Comparison of ENCODE assay signal across 23 cellular contexts in the genomic region with DNA sequence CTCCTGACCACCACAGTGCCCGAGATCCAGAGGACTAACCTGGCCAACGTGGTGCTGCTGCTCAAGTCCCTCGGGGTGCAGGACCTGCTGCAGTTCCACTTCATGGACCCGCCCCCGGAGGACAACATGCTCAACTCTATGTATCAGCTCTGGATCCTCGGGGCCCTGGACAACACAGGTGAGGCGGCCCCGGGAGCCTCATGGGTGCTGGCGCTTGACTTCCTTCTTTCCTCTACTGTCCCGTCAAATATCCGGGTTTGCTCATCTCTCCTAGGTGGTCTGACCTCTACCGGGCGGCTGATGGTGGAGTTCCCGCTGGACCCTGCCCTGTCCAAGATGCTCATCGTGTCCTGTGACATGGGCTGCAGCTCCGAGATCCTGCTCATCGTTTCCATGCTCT. TPM values are rescaled to one million over a fixed set of nuclear protein-coding genes. Genes with fewer than 3 reads are reported as not detected.
"Had no signal": no experiment of that assay in that cellular context is flagged by ENCODE, and none has a peak within 500 bp of the region (broad histone marks: within the 10 kb centered on the region; RNA-seq: fewer than 3 reads in every experiment).

No MANE protein-coding gene starts in this region.

- H3K4me3 Mint-ChIP-seq: IgD-negative memory B cell had no signal

- H3K9me3 Mint-ChIP-seq: IgD-negative memory B cell had no signal

- DNase-seq: Kasumi-1, MM.1S, NCI-H1092 treated with DMSO at 0.1 percent for 48 hours, NCI-H1417, NCI-H1436 treated with DMSO at 0.1 percent for 48 hours, NCI-H1694, NCI-H187 treated with DMSO at 0.1 percent for 48 hours, NCI-H2029 treated with DMSO at 0.1 percent for 48 hours, NCI-H2171 treated with DMSO at 0.1 percent for 48 hours, NCI-H345, NCI-H446 treated with DMSO at 0.1 percent for 48 hours, NCI-H510A treated with DMSO at 0.1 percent for 48 hours, NCI-H526, NCI-H774, RPMI8226, SHP77 treated with DMSO at 0.1 percent for 48 hours, SJCRH30 had no signal

- H3K27ac Mint-ChIP-seq: IgD-negative memory B cell had no signal

- ATAC-seq: K562, SK-N-SH treated with all-trans-retinoic acid at 6 μM for 48 hours had no signal

- H3K27me3 Mint-ChIP-seq: IgD-negative memory B cell had no signal

- FAIRE-seq: K562, RCC 7860 had no signal

RNA-seq across cellular contexts. Expression of gene HPR, which starts 44.3 kb away (rescaled TPM):
- total RNA-seq: HT-29, K562, M059J, SJCRH30 had no signal

RNA-seq across cellular contexts. Expression of gene HP, which starts 53.1 kb away (rescaled TPM):
- total RNA-seq: HT-29, M059J, SJCRH30 had no signal
